ENCODE assay signal across 9 cellular contexts in the genomic region with DNA sequence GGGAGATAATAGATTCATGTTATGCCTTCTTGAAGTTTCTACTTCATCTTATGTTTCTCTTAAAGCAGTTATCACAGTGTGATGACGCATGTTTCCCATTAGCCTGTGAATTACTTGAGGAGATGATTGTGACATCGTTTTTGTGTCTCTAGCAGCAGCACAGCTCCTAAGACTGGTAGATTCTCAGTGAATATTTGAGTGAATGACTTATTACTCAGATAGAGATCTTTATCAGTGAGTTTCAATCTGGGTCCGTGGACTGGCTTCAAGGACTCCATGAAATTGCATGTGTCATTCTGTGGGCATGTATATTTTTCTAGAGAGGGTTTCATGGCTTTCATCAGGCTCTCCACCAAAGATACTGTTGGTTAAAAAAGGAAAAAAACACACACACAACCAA. TPM values are rescaled to one million over a fixed set of nuclear protein-coding genes. Genes with fewer than 3 reads are reported as not detected.
A peak's percentile ranks its signal among the peaks of the same experiment; 100 is the strongest.
DNase-seq lines count a peak whose midpoint lies in the region; ATAC-seq, FAIRE-seq and TF ChIP-seq lines count a peak whose summit lies in the region.
"Had no signal": no experiment of that assay in that cellular context is flagged by ENCODE, and none has a peak within 500 bp of the region (broad histone marks: within the 10 kb centered on the region; RNA-seq: fewer than 3 reads in every experiment).

No MANE protein-coding gene starts in this region.

- no peak for ATAC-seq in HG02678 (IDR thresholded peaks at IDR 0.05; ENCODE audit: unreplicated experiment)

- no peak overlapping the region for H3K4me3 ChIP-seq in skeletal muscle cell (ENCODE audit: low read depth, low read length)

- H3K36me3 Mint-ChIP-seq in dendritic cell treated with granulocyte-macrophage colony-stimulating factor and Interleukin-4, amounts not matched to agents 40 ng/mL and 50 ng/mL, for 4 days (ENCODE audit: low read depth), result peaks cover 64% of the 10 kb centered on the region

- no peak overlapping the region for H3K4me3 Mint-ChIP-seq in dendritic cell treated with granulocyte-macrophage colony-stimulating factor and Interleukin-4, amounts not matched to agents 40 ng/mL and 50 ng/mL, for 4 days

- H3K4me1 Mint-ChIP-seq in dendritic cell treated with granulocyte-macrophage colony-stimulating factor and Interleukin-4, amounts not matched to agents 40 ng/mL and 50 ng/mL, for 4 days (ENCODE audit: low read depth), result peaks cover 69% of the 10 kb centered on the region

- H3K9me3 Mint-ChIP-seq in dendritic cell treated with granulocyte-macrophage colony-stimulating factor and Interleukin-4, amounts not matched to agents 40 ng/mL and 50 ng/mL, for 4 days, result no peaks in the 10 kb centered on the region

- H3K27ac Mint-ChIP-seq in dendritic cell treated with granulocyte-macrophage colony-stimulating factor and Interleukin-4, amounts not matched to agents 40 ng/mL and 50 ng/mL, for 4 days, result peak overlapping the region; percentile 55

- DNase-seq in Daoy (ENCODE audit: low read depth) (peak; percentile 19), RCC 7860 (ENCODE audit: low spot score) (peak; percentile 72), skeletal muscle cell (ENCODE audit: low read depth) (peak; percentile 85), Ammon's horn (ENCODE audit: low spot score) (no peak), erythroblast (lab: John Stamatoyannopoulos, UW) (no peak)
- DNase-seq in central memory CD4-positive, alpha-beta T cell, result no peak
- DNase-seq: NCI-H1436 had no signal

- FAIRE-seq in RCC 7860 (lab: Jason Lieb, UNC), result no peak

- H3K27me3 Mint-ChIP-seq in dendritic cell treated with granulocyte-macrophage colony-stimulating factor and Interleukin-4, amounts not matched to agents 40 ng/mL and 50 ng/mL, for 4 days, result no peaks in the 10 kb centered on the region

- TF ChIP-seq POLR2A in erythroblast (IDR thresholded peaks at IDR 0.05; ENCODE audit: low read length), result no peak

- intact Hi-C loops in dendritic cell treated with granulocyte-macrophage colony-stimulating factor and Interleukin-4, amounts not matched to agents 40 ng/mL and 50 ng/mL, for 4 days (cut with micrococcal nuclease), result no loop called here

RNA-seq across cellular contexts. Expression of a gene that starts 29.9 kb away (rescaled TPM):
- total RNA-seq in Daoy (2014; rRNA removed; shearing (Covaris generic)), result 0.54 and 2.1 TPM in 2 replicates

Comparison
In these comparisons a context has a peak if more than half of its experiments do, and no peak if none do; other contexts are left out.
1. DNase-seq: peak in Daoy (single experiment), RCC 7860 (single experiment) and skeletal muscle cell (single experiment); none in Ammon's horn (single experiment), central memory CD4-positive, alpha-beta T cell (single experiment) and erythroblast (0 of 2).